In genomic region chr22:31496007-31496734, GRCh38 we compare ENCODE assay signal across 9 cellular contexts. TPM values are rescaled to one million over a fixed set of nuclear protein-coding genes. Genes with fewer than 3 reads are reported as not detected.
DNase-seq lines count a peak whose midpoint lies in the region; ATAC-seq, FAIRE-seq and TF ChIP-seq lines count a peak whose summit lies in the region.
"Had no signal": no experiment of that assay in that cellular context is flagged by ENCODE, and none has a peak within 500 bp of the region (broad histone marks: within the 10 kb centered on the region; RNA-seq: fewer than 3 reads in every experiment).

TSS of gene SFI1 (plus strand) at chr22:31496536. CDS start at chr22:31508285, 11,749 bp downstream.

- H3K36me3 ChIP-seq in keratinocyte (ENCODE audit: control insufficient read depth in 2 of 2, extremely low read depth in 1 of 2, insufficient read depth in 2 of 2, low read length in 2 of 2): no peaks in the 10 kb centered on the region

- peak within 1 kb of the TSS; percentile 94 for H3K4me2 ChIP-seq in keratinocyte (ENCODE audit: control insufficient read depth, extremely low read depth, insufficient read depth, low read depth, low read length)

- no peaks in the 10 kb centered on the region for H3K27me3 ChIP-seq in keratinocyte (ENCODE audit: control insufficient read depth, extremely low read depth, insufficient read depth, low read length)

- H3K9ac ChIP-seq in keratinocyte (ENCODE audit: control insufficient read depth, extremely low read depth, insufficient read depth, low read length): peak within 1 kb of the TSS; percentile 85

- H3K9me3 ChIP-seq in keratinocyte (ENCODE audit: control insufficient read depth, low read depth, low read length): no peaks in the 10 kb centered on the region

- H3K4me1 ChIP-seq in keratinocyte (ENCODE audit: control insufficient read depth, extremely low read depth, insufficient read depth, low read length): peaks cover 15% of the 10 kb centered on the region

- H3K27ac ChIP-seq in keratinocyte (ENCODE audit: control insufficient read depth, insufficient read depth, low read length): peak within 1 kb of the TSS; percentile 71

- peaks cover 12% of the 10 kb centered on the region for H3K79me2 ChIP-seq in keratinocyte (ENCODE audit: control insufficient read depth, insufficient read depth, low read length)

- H4K20me1 ChIP-seq in keratinocyte (ENCODE audit: control insufficient read depth, extremely low read depth, insufficient read depth, low read length): no peaks in the 10 kb centered on the region

- dilution Hi-C loops in keratinocyte (cut with MboI; ENCODE audit: extremely low pct_ligation_motif_present, low sequenced_read_pairs): no loop called here

- ATAC-seq in GM19023 (IDR thresholded peaks at IDR 0.05; ENCODE audit: unreplicated experiment) (peak; percentile 81), HG03280 (IDR thresholded peaks at IDR 0.05; ENCODE audit: unreplicated experiment) (peak; percentile 75)
- peak; percentile 85 to 86 for ATAC-seq in activated CD4-positive, CD25-positive, alpha-beta regulatory T cell treated with anti-CD3 and anti-CD28 coated beads, Interleukin-2, amount 50 U/mL, for 24 hours

- H2AFZ ChIP-seq in keratinocyte (ENCODE audit: control insufficient read depth, low read length): peak within 1 kb of the TSS; percentile 94

- peak within 1 kb of the TSS; percentile 55 to 86 (median 77) for H3K4me3 ChIP-seq in keratinocyte (ENCODE audit: control insufficient read depth in 2 of 3, extremely low read depth in 1 of 3, insufficient read depth in 2 of 3, low read depth in 1 of 3, low read length in 3 of 3)

- peak; percentile 59 for FAIRE-seq in keratinocyte (lab: Jason Lieb, UNC)
- FAIRE-seq: endometrium had no signal

- peak; percentile 26 for TF ChIP-seq CTCF in AG09319 (IDR thresholded peaks at IDR 0.05; ENCODE audit: low read depth, low read length)
- TF ChIP-seq CTCF in keratinocyte (optimal IDR thresholded peaks at IDR 0.05 in 1 of 3, IDR thresholded peaks at IDR 0.05 in 1 of 3, conservative IDR thresholded peaks at IDR 0.05 in 1 of 3; ENCODE audit: extremely low read depth in 1 of 3, insufficient read depth in 2 of 3, low read length in 3 of 3): peak; percentile 21 to 55 (median 34)

- H3K9me1 ChIP-seq in keratinocyte (ENCODE audit: control insufficient read depth, extremely low read depth, insufficient read depth, low read length): no peaks in the 10 kb centered on the region

- DNase-seq in AG09319 (ENCODE audit: extremely low read depth, low read depth) (peak; percentile 65), NCI-H446 (lab: John Stamatoyannopoulos, UW) (peak; percentile 83 to 95), cerebellar cortex (ENCODE audit: low spot score) (peak; percentile 91), keratinocyte (ENCODE audit: low read depth, low spot score) (no peak)
- DNase-seq in stimulated activated CD4-positive, alpha-beta T cell treated with anti-CD3 and anti-CD28 coated beads, Interleukin-15, amount 100 ng/mL, for 1 hour (ENCODE audit: low read depth in 1 of 2, low spot score in 1 of 2): peak; percentile 92 to 95

RNA-seq across cellular contexts. Expression of gene SFI1, which starts in this region (rescaled TPM):
- 6.6 to 12.0 TPM (median 10.7 TPM) in 3 replicates for polyA plus RNA-seq in keratinocyte
- polyA plus RNA-seq in keratinocyte (2011; ENCODE audit: low read depth): 7.3 TPM
- polyA plus RNA-seq in keratinocyte (2011; cell fraction: cytosol; rRNA removed): 2.5 and 2.7 TPM in 2 replicates
- polyA plus RNA-seq in keratinocyte (2011; cell fraction: nucleus; rRNA removed): 58.3 and 59.4 TPM in 2 replicates
- 5.8 and 9.0 TPM in 2 replicates for polyA plus RNA-seq in keratinocyte (2012; ENCODE audit: low replicate concordance)
- polyA minus RNA-seq in keratinocyte: 11.3 to 27.6 TPM (median 26.5 TPM) in 3 replicates
- polyA minus RNA-seq in keratinocyte (2011; cell fraction: cytosol; rRNA and poly(A)+ RNA removed): 8.8 TPM
- polyA minus RNA-seq in keratinocyte (2011; cell fraction: nucleus; rRNA and poly(A)+ RNA removed): 22.3 and 30.6 TPM in 2 replicates
